ENCODE assay signal across 8 cellular contexts in the genomic region with DNA sequence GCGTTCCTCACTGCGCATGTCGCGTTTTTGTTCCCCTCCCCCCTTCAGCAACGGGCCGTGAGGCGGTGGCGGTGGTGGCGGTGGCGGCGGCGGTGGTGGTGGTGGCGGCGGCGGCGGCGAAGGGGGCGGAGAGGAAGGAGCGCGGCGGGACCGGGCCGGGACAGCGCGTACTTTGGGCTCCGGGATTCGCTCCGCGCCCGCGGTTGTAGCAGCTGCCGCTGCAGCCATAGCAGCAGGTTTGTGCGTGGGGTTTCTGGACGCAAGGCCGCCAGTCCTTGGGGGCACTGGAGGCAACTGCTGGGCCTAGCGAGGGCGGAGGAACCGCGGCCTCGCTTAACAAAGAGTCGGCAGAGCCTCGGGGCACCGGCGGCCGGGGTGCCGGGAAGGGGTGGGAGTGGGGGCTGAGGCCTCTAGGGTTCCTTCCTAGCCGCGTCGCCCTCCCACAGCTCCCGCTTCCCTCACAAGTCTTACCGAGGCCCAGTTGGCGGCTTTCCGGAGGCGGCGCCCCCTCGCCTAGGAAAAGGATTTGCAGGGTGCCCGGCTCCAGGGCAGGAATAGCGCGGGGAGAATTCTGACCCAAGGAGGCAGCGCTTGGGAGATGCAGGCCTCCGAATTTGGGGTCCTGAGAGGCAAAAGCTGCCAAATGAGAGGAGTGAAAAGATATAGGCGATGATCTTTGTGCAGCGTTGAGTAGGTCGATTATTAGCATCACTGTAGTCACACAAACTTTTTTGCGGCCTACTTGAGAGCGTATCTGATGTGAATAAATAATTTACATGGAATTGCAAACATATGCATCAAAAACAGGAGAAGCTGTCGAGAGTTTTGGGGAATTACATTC. TPM values are rescaled to one million over a fixed set of nuclear protein-coding genes. Genes with fewer than 3 reads are reported as not detected.
DNase-seq lines count a peak whose midpoint lies in the region; ATAC-seq lines count a peak whose summit lies in the region.

A gene with protein sequence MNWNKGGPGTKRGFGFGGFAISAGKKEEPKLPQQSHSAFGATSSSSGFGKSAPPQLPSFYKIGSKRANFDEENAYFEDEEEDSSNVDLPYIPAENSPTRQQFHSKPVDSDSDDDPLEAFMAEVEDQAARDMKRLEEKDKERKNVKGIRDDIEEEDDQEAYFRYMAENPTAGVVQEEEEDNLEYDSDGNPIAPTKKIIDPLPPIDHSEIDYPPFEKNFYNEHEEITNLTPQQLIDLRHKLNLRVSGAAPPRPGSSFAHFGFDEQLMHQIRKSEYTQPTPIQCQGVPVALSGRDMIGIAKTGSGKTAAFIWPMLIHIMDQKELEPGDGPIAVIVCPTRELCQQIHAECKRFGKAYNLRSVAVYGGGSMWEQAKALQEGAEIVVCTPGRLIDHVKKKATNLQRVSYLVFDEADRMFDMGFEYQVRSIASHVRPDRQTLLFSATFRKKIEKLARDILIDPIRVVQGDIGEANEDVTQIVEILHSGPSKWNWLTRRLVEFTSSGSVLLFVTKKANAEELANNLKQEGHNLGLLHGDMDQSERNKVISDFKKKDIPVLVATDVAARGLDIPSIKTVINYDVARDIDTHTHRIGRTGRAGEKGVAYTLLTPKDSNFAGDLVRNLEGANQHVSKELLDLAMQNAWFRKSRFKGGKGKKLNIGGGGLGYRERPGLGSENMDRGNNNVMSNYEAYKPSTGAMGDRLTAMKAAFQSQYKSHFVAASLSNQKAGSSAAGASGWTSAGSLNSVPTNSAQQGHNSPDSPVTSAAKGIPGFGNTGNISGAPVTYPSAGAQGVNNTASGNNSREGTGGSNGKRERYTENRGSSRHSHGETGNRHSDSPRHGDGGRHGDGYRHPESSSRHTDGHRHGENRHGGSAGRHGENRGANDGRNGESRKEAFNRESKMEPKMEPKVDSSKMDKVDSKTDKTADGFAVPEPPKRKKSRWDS (plus strand): TSS at position 30 of the 841 bp plus-strand sequence. CDS start 12,880 bp downstream, outside the sequence.

- peak within 1 kb of the TSS; percentile 100 for H3K27ac ChIP-seq in ectodermal cell (ENCODE audit: insufficient read depth, low read depth, low read length, poor library complexity, severe bottlenecking)

- H3K36me3 ChIP-seq in ectodermal cell (ENCODE audit: control insufficient read depth, insufficient read depth, low read length), result peaks cover 3% of the 10 kb centered on the region

- H3K9me3 Mint-ChIP-seq in stimulated activated effector memory CD8-positive, alpha-beta T cell treated with anti-CD3 and anti-CD28 coated beads, Interleukin-12 subunit alpha, Interleukin-12 subunit beta, amount 100 ng/mL, for 72 hours, result no peaks in the 10 kb centered on the region

- H3K27ac Mint-ChIP-seq in stimulated activated effector memory CD8-positive, alpha-beta T cell treated with anti-CD3 and anti-CD28 coated beads, Interleukin-12 subunit alpha, Interleukin-12 subunit beta, amount 100 ng/mL, for 72 hours, result peak within 1 kb of the TSS; percentile 98

- 0 to 1% methylated on average over 65 to 67 of the region's 67 CpGs for WGBS in ectodermal cell, 2 experiments

- H3K4me1 Mint-ChIP-seq in stimulated activated effector memory CD8-positive, alpha-beta T cell treated with anti-CD3 and anti-CD28 coated beads, Interleukin-12 subunit alpha, Interleukin-12 subunit beta, amount 100 ng/mL, for 72 hours, result peaks cover 42% of the 10 kb centered on the region

- H3K4me1 ChIP-seq in ectodermal cell (ENCODE audit: control insufficient read depth, insufficient read depth, low read length), result peaks cover 4% of the 10 kb centered on the region

- DNase-seq in COLO668 (lab: John Stamatoyannopoulos, UW; ENCODE audit: unreplicated experiment), result peak; percentile 57
- DNase-seq in MV-4-11 (lab: John Stamatoyannopoulos, UW), result peak; percentile 39
- DNase-seq in activated CD4-positive, CD25-positive, alpha-beta regulatory T cell treated with anti-CD3 and anti-CD28 coated beads, Interleukin-2, amount 50 U/mL, for 16 hours (ENCODE audit: low read depth, low spot score), result peak; percentile 80
- peak; percentile 34 for DNase-seq in medulla oblongata (ENCODE audit: extremely low spot score)
- DNase-seq in stimulated activated effector memory CD8-positive, alpha-beta T cell treated with anti-CD3 and anti-CD28 coated beads, Interleukin-12 subunit alpha, Interleukin-12 subunit beta, amount 100 ng/mL, for 72 hours (ENCODE audit: low spot score in 2 of 2), result no peak
- no peak for DNase-seq in epidermal melanocyte (ENCODE audit: insufficient read length, low spot score)

- H3K4me3 ChIP-seq in ectodermal cell (ENCODE audit: insufficient read depth, low read depth, low read length), result peak within 1 kb of the TSS; percentile 97

- H3K9me3 ChIP-seq in ectodermal cell (ENCODE audit: control insufficient read depth, low read length), result no peaks in the 10 kb centered on the region

- no peaks in the 10 kb centered on the region for H3K27me3 ChIP-seq in ectodermal cell (ENCODE audit: control insufficient read depth, insufficient read depth, low read length, poor library complexity, severe bottlenecking)

- peaks cover 88% of the 10 kb centered on the region for H3K36me3 Mint-ChIP-seq in stimulated activated effector memory CD8-positive, alpha-beta T cell treated with anti-CD3 and anti-CD28 coated beads, Interleukin-12 subunit alpha, Interleukin-12 subunit beta, amount 100 ng/mL, for 72 hours

- ATAC-seq in GM21528 (IDR thresholded peaks at IDR 0.05; ENCODE audit: low FRiP score, unreplicated experiment), result peak; percentile 5
- ATAC-seq in stimulated activated effector memory CD8-positive, alpha-beta T cell treated with anti-CD3 and anti-CD28 coated beads, Interleukin-12 subunit alpha, Interleukin-12 subunit beta, amount 100 ng/mL, for 72 hours, result peak; percentile 17

- H3K4me3 Mint-ChIP-seq in stimulated activated effector memory CD8-positive, alpha-beta T cell treated with anti-CD3 and anti-CD28 coated beads, Interleukin-12 subunit alpha, Interleukin-12 subunit beta, amount 100 ng/mL, for 72 hours, result peak within 1 kb of the TSS; percentile 94

RNA-seq across cellular contexts. Expression of the gene that starts here (rescaled TPM):
- 129 TPM for polyA plus RNA-seq in ectodermal cell (2013, experiment 1 of 4)
- 157 TPM for polyA plus RNA-seq in ectodermal cell (2013, experiment 2 of 4)
- polyA plus RNA-seq in ectodermal cell (2013, experiment 3 of 4), result 87.2 TPM
- 105 TPM for polyA plus RNA-seq in ectodermal cell (2013, experiment 4 of 4)

Comparison
In these comparisons a context has a peak if more than half of its experiments do, and no peak if none do; other contexts are left out.
1. DNase-seq: peak in COLO668 (single experiment), MV-4-11 (single experiment), activated CD4-positive, CD25-positive, alpha-beta regulatory T cell treated with anti-CD3 and anti-CD28 coated beads, Interleukin-2, amount 50 U/mL, for 16 hours (single experiment) and medulla oblongata (single experiment); none in stimulated activated effector memory CD8-positive, alpha-beta T cell treated with anti-CD3 and anti-CD28 coated beads, Interleukin-12 subunit alpha, Interleukin-12 subunit beta, amount 100 ng/mL, for 72 hours (0 of 2) and epidermal melanocyte (single experiment).